ENCODE assay signal across 2 cellular contexts in the genomic region with DNA sequence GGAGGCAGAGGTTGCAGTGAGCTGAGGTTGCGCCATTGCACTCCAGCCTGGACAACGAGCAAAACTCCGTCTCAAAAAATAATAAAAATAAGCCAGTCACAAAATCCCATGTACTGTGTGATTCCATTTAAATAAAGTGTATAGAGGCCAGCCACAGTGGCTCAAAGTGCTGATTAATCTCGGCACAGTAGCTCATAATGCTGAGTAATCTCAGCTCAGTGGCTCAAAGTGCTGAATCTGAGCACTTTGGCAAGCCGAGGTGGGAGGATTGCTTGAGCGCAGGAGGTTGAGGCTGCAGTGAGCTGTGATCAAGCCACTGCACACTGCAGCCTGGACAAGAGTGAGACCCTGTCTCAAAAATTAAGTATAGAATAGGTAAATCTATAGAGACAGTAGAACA.
TF ChIP-seq lines count a peak whose summit lies in the region.

No MANE protein-coding gene starts in this region.

TF ChIP-seq in H1, 55 proteins besides CTCF, POLR2A, EP300 and RAD21:
- no peak for TF ChIP-seq CTBP2 (IDR thresholded peaks at IDR 0.05; ENCODE audit: borderline replicate concordance, insufficient read depth, insufficient read length, low read length)
- peak; percentile 64; the same call in 1 of the 2 replicates for TF ChIP-seq BACH1 (IDR thresholded peaks at IDR 0.05; ENCODE audit: low read length)
- TF ChIP-seq SRF (IDR thresholded peaks at IDR 0.05; ENCODE audit: low read depth, low read length) = no peak
- TF ChIP-seq NRF1 (IDR thresholded peaks at IDR 0.05; ENCODE audit: low read depth, low read length) = no peak
- no peak for TF ChIP-seq SP2 (IDR thresholded peaks at IDR 0.05; ENCODE audit: low read length)
- no peak for TF ChIP-seq PHF8 (conservative IDR thresholded peaks at IDR 0.05; ENCODE audit: low read depth, low read length)
- TF ChIP-seq RFX5 (IDR thresholded peaks at IDR 0.05; ENCODE audit: borderline replicate concordance, low read depth, low read length) = no peak
- no peak for TF ChIP-seq RXRA (IDR thresholded peaks at IDR 0.05; ENCODE audit: insufficient read depth, low read depth, low read length)
- TF ChIP-seq MAFK (IDR thresholded peaks at IDR 0.05; ENCODE audit: low read depth, low read length) = peak; percentile 32; the same call in 1 of the 2 replicates
- no peak for TF ChIP-seq CBX5 (IDR thresholded peaks at IDR 0.05; ENCODE audit: low read depth, low read length)
- TF ChIP-seq, protein P1, sequence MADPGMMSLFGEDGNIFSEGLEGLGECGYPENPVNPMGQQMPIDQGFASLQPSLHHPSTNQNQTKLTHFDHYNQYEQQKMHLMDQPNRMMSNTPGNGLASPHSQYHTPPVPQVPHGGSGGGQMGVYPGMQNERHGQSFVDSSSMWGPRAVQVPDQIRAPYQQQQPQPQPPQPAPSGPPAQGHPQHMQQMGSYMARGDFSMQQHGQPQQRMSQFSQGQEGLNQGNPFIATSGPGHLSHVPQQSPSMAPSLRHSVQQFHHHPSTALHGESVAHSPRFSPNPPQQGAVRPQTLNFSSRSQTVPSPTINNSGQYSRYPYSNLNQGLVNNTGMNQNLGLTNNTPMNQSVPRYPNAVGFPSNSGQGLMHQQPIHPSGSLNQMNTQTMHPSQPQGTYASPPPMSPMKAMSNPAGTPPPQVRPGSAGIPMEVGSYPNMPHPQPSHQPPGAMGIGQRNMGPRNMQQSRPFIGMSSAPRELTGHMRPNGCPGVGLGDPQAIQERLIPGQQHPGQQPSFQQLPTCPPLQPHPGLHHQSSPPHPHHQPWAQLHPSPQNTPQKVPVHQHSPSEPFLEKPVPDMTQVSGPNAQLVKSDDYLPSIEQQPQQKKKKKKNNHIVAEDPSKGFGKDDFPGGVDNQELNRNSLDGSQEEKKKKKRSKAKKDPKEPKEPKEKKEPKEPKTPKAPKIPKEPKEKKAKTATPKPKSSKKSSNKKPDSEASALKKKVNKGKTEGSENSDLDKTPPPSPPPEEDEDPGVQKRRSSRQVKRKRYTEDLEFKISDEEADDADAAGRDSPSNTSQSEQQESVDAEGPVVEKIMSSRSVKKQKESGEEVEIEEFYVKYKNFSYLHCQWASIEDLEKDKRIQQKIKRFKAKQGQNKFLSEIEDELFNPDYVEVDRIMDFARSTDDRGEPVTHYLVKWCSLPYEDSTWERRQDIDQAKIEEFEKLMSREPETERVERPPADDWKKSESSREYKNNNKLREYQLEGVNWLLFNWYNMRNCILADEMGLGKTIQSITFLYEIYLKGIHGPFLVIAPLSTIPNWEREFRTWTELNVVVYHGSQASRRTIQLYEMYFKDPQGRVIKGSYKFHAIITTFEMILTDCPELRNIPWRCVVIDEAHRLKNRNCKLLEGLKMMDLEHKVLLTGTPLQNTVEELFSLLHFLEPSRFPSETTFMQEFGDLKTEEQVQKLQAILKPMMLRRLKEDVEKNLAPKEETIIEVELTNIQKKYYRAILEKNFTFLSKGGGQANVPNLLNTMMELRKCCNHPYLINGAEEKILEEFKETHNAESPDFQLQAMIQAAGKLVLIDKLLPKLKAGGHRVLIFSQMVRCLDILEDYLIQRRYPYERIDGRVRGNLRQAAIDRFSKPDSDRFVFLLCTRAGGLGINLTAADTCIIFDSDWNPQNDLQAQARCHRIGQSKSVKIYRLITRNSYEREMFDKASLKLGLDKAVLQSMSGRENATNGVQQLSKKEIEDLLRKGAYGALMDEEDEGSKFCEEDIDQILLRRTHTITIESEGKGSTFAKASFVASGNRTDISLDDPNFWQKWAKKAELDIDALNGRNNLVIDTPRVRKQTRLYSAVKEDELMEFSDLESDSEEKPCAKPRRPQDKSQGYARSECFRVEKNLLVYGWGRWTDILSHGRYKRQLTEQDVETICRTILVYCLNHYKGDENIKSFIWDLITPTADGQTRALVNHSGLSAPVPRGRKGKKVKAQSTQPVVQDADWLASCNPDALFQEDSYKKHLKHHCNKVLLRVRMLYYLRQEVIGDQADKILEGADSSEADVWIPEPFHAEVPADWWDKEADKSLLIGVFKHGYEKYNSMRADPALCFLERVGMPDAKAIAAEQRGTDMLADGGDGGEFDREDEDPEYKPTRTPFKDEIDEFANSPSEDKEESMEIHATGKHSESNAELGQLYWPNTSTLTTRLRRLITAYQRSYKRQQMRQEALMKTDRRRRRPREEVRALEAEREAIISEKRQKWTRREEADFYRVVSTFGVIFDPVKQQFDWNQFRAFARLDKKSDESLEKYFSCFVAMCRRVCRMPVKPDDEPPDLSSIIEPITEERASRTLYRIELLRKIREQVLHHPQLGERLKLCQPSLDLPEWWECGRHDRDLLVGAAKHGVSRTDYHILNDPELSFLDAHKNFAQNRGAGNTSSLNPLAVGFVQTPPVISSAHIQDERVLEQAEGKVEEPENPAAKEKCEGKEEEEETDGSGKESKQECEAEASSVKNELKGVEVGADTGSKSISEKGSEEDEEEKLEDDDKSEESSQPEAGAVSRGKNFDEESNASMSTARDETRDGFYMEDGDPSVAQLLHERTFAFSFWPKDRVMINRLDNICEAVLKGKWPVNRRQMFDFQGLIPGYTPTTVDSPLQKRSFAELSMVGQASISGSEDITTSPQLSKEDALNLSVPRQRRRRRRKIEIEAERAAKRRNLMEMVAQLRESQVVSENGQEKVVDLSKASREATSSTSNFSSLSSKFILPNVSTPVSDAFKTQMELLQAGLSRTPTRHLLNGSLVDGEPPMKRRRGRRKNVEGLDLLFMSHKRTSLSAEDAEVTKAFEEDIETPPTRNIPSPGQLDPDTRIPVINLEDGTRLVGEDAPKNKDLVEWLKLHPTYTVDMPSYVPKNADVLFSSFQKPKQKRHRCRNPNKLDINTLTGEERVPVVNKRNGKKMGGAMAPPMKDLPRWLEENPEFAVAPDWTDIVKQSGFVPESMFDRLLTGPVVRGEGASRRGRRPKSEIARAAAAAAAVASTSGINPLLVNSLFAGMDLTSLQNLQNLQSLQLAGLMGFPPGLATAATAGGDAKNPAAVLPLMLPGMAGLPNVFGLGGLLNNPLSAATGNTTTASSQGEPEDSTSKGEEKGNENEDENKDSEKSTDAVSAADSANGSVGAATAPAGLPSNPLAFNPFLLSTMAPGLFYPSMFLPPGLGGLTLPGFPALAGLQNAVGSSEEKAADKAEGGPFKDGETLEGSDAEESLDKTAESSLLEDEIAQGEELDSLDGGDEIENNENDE (IDR thresholded peaks at IDR 0.05; ENCODE audit: insufficient replicate concordance, low read length) = no peak
- TF ChIP-seq JUN (IDR thresholded peaks at IDR 0.05; ENCODE audit: low read depth, low read length) = no peak
- no peak for TF ChIP-seq CHD2 (IDR thresholded peaks at IDR 0.05; ENCODE audit: low read length)
- TF ChIP-seq GTF2F1 (IDR thresholded peaks at IDR 0.05; ENCODE audit: borderline replicate concordance, low read depth, low read length) = no peak

TF ChIP-seq in GM12891, 5 proteins besides CTCF, POLR2A, EP300 and RAD21:
- no peak for TF ChIP-seq TAF1 (IDR thresholded peaks at IDR 0.05; ENCODE audit: low read depth, low read length)
- no peak for TF ChIP-seq POLR2AphosphoS5 (IDR thresholded peaks at IDR 0.05; ENCODE audit: low read depth, low read length)
- TF ChIP-seq PAX5 (IDR thresholded peaks at IDR 0.05; ENCODE audit: insufficient read depth, low read length, severe bottlenecking) = no peak
- TF ChIP-seq SPI1 (IDR thresholded peaks at IDR 0.05; ENCODE audit: low read depth, low read length) = no peak
- no peak for TF ChIP-seq POU2F2 (IDR thresholded peaks at IDR 0.05; ENCODE audit: low read depth, low read length)
